ENCODE assay signal across 8 cellular contexts in the genomic region with DNA sequence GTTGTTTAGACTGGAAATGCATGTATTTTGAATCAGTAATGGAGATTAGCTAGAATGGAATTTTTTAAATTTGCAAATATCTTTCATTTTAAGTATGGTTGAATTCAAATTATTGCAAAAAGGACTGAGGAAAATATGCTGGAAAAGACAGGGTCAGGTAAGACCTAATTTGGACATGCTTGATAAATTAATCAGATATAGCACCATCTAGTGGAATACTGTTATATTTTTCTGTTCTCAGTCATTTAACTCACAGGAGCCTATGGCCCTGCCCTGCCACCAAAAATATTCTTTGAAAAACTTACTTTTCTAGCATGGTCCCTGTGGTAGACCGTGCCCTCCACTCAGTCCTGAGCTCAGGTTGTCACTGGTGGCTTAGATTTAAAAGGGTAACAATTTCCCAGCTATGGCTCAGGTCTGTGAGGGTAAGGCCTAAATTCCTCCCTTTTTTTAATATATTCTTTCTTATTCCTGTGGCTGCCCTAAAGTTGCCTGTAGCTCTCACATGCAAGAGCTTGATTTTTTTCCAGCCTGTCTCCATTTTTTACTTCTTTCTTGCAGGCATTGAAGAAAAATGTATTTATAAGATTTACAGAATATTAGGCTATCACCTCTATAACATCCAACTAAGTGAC. TPM values are rescaled to one million over a fixed set of nuclear protein-coding genes. Genes with fewer than 3 reads are reported as not detected.
DNase-seq lines count a peak whose midpoint lies in the region; ATAC-seq and TF ChIP-seq lines count a peak whose summit lies in the region.

No MANE protein-coding gene starts in this region.

- H3K9me3 Mint-ChIP-seq in naive B cell, result peaks cover 6 to 25% (median 20%) of the 10 kb centered on the region in 7 donors

- POLR2A ChIA-PET in RWPE1 (lab: Yijun Ruan, JAX; ENCODE audit: low non-redundant PET), result no interaction called here

- no peaks in the 10 kb centered on the region for H3K4me1 Mint-ChIP-seq in naive B cell

- no peak overlapping the region for H3K27ac ChIP-seq in RWPE1

- DNase-seq in NCI-H2107 treated with DMSO at 0.1 percent for 48 hours (lab: John Stamatoyannopoulos, UW; ENCODE audit: unreplicated experiment) (peak; percentile 13), NCI-H2107 (lab: John Stamatoyannopoulos, UW) (no peak), M059J (ENCODE audit: low read depth) (peak; percentile 65), RWPE1 (ENCODE audit: low spot score) (peak; percentile 62), epidermal melanocyte (ENCODE audit: insufficient read length, low spot score) (peak; percentile 61), naive B cell (peak; percentile 12)
- DNase-seq in stimulated activated CD4-positive, alpha-beta T cell treated with anti-CD3 and anti-CD28 coated beads, Interleukin-1b, Interleukin-23, amount 100 ng/mL, for 48 hours, result no peak

- peak; percentile 59 for TF ChIP-seq CTCF in RWPE1 (conservative IDR thresholded peaks at IDR 0.05; ENCODE audit: low read depth)

- peaks cover 0 to 20% (median 0%) of the 10 kb centered on the region in 3 donors for H3K27me3 Mint-ChIP-seq in naive B cell

- no peak overlapping the region for H3K4me3 Mint-ChIP-seq in naive B cell

- CTCF ChIA-PET in RWPE1 (lab: Yijun Ruan, JAX), result interaction anchor here (0.6 to 1.4 kb wide), 6 partner anchors 101 to 255 kb away, joined by 3 to 10 read pairs (median 4); no protein-coding TSS in a partner anchor

- peaks cover 10 to 20% of the 10 kb centered on the region in 2 donors for H3K36me3 Mint-ChIP-seq in naive B cell

- ATAC-seq in GM21825 (IDR thresholded peaks at IDR 0.05; ENCODE audit: unreplicated experiment) (peak; percentile 72), naive B cell (ENCODE audit: low read depth in 2 of 2) (peak; percentile 41 to 67)

- H3K27ac Mint-ChIP-seq in naive B cell, result no peak overlapping the region

RNA-seq across cellular contexts. Expression of a gene that starts 25.3 kb away (rescaled TPM):
- total RNA-seq in M059J (2014; rRNA removed; shearing (Covaris generic)), result 17.3 and 17.9 TPM in 2 replicates
- polyA plus RNA-seq in naive B cell (ENCODE audit: low read depth in 6 of 6), result 1 to 10 TPM; 5.7 to 8.2 (median 6.2) TPM

Comparison
In these comparisons a context has a peak if more than half of its experiments do, and no peak if none do; other contexts are left out.
1. DNase-seq: peak in NCI-H2107 treated with DMSO at 0.1 percent for 48 hours (single experiment), M059J (single experiment), RWPE1 (single experiment), epidermal melanocyte (single experiment) and naive B cell (single experiment); none in NCI-H2107 (single experiment) and stimulated activated CD4-positive, alpha-beta T cell treated with anti-CD3 and anti-CD28 coated beads, Interleukin-1b, Interleukin-23, amount 100 ng/mL, for 48 hours (single experiment).